In genomic region chr1:39089811-39090519, GRCh38 we compare ENCODE assay signal across 13 cellular contexts.
DNase-seq lines count a peak whose midpoint lies in the region; ATAC-seq lines count a peak whose summit lies in the region.
"Had no signal": no experiment of that assay in that cellular context is flagged by ENCODE, and none has a peak within 500 bp of the region (broad histone marks: within the 10 kb centered on the region; RNA-seq: fewer than 3 reads in every experiment).

No MANE protein-coding gene starts in this region.

- ATAC-seq in HG03520 (IDR thresholded peaks at IDR 0.05; ENCODE audit: unreplicated experiment) = no peak
- ATAC-seq: lower lobe of right lung had no signal

- intact Hi-C loops in head of caudate nucleus (cut with DNase I) (no loop called here), posterior vena cava (cut with DNase I) (loop anchor here (5.0 kb wide), 1 partner anchor 43 kb away; no protein-coding TSS in a partner anchor)

- peak; percentile 84 for DNase-seq in EH (ENCODE audit: low read depth)
- DNase-seq in head of caudate nucleus = peak in 40 of 42 donors; percentile 19 to 89 (median 65)
- peak; percentile 56 for DNase-seq in posterior vena cava (ENCODE audit: low spot score)
- DNase-seq in kidney tubule cell (ENCODE audit: low spot score) = no peak
- no peak for DNase-seq in NCI-H2196 (lab: John Stamatoyannopoulos, UW; ENCODE audit: unreplicated experiment)
- DNase-seq in T-helper 2 cell = no peak
- DNase-seq: activated B cell treated with CpG ODN at 0.5 μM for 24 hours; activated naive CD4-positive, alpha-beta T cell treated with anti-CD3 and anti-CD28 coated beads, Interleukin-2, amount 50 U/mL, for 16 hours; CD4-positive, CD25-positive, alpha-beta regulatory T cell; lower lobe of right lung; NCI-H1092 had no signal

- WGBS in adipose tissue, 3 donors = 44 to 59% (median 58%) methylated on average over 5 of the region's 5 CpGs

- peak overlapping the region; percentile 43 for H3K27ac ChIP-seq in adipose tissue (ENCODE audit: low read depth, low read length)
- H3K27ac ChIP-seq: lower lobe of right lung had no signal

Comparison
In these comparisons a context has a peak if more than half of its experiments do, and no peak if none do; other contexts are left out.
1. DNase-seq: peak in EH (single experiment), head of caudate nucleus (40 of 42) and posterior vena cava (single experiment); none in kidney tubule cell (single experiment), NCI-H2196 (single experiment) and T-helper 2 cell (0 of 5).